ENCODE assay signal across 15 cellular contexts in genomic region chr15:81181220-81181619, GRCh38. TPM values are rescaled to one million over a fixed set of nuclear protein-coding genes. Genes with fewer than 3 reads are reported as not detected.
"Had no signal": no experiment of that assay in that cellular context is flagged by ENCODE, and none has a peak within 500 bp of the region (broad histone marks: within the 10 kb centered on the region; RNA-seq: fewer than 3 reads in every experiment).

No MANE protein-coding gene starts in this region.

- H3K4me3 ChIP-seq: body of pancreas, lung, neural progenitor cell had no signal

- H3K27me3 ChIP-seq: body of pancreas, neural progenitor cell had no signal

- H3K27ac ChIP-seq: body of pancreas, neural progenitor cell had no signal

- H3K9me3 ChIP-seq: body of pancreas had no signal

- H3K9ac ChIP-seq: neural progenitor cell had no signal

- ATAC-seq: activated CD4-positive, CD25-positive, alpha-beta regulatory T cell treated with anti-CD3 and anti-CD28 coated beads, Interleukin-2, amount 50 U/mL, for 24 hours; body of pancreas; stimulated activated naive B cell treated with anti-CD40 and anti-IgM and Interleukin-4, amounts not matched to agents 10 μg/mL and 1 μg/mL and 100 μg/mL, for 72 hours had no signal

- DNase-seq: activated CD4-positive, alpha-beta T cell treated with anti-CD3 and anti-CD28 coated beads, Interleukin-2, amount 50 U/mL, for 1 hour; activated CD8-positive, alpha-beta memory T cell treated with anti-CD3 and anti-CD28 coated beads for 24 hours; activated gamma-delta T cell treated with Interleukin-2 at 50 U/mL for 16 hours; amniotic stem cell; body of pancreas; central memory CD4-positive, alpha-beta T cell; effector memory CD4-positive, alpha-beta T cell; immature natural killer cell; naive B cell; stimulated activated naive B cell treated with anti-CD40 and anti-IgM and Interleukin-4, amounts not matched to agents 10 μg/mL and 1 μg/mL and 100 μg/mL, for 72 hours had no signal

- H3K36me3 ChIP-seq: neural progenitor cell had no signal

- H2AFZ ChIP-seq: neural progenitor cell had no signal

RNA-seq across cellular contexts. Expression of gene IL16, which starts 15.5 kb away (rescaled TPM):
- total RNA-seq: osteocyte had no signal

RNA-seq across cellular contexts. Expression of gene CFAP161, which starts 47.1 kb away (rescaled TPM):
- total RNA-seq: body of pancreas, osteocyte had no signal
- polyA plus RNA-seq: fibroblast of lung had no signal
